9 cellular contexts compared by ENCODE assay signal in the genomic region with DNA sequence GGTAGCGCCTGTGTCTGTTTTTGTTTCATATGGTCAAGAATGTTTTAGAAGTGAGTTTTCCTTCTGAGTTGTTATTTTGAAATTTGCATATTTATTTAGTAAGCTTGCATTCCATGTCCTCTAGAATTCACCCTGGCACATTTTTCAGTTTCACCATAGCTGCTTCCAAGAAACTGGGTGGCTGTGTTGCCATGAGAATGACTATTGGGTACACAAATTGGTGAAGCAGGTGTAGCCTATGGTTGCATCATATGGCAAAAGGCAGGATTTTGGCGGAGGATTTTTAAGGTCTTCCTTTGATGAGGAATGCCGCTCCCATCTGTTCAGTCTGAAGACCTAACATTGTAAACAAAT. TPM values are rescaled to one million over a fixed set of nuclear protein-coding genes. Genes with fewer than 3 reads are reported as not detected.
DNase-seq lines count a peak whose midpoint lies in the region; ATAC-seq and TF ChIP-seq lines count a peak whose summit lies in the region.
"Had no signal": no experiment of that assay in that cellular context is flagged by ENCODE, and none has a peak within 500 bp of the region (broad histone marks: within the 10 kb centered on the region; RNA-seq: fewer than 3 reads in every experiment).

No MANE protein-coding gene starts in this region.

- H3K4me1 ChIP-seq in SJCRH30: peaks cover 45% of the 10 kb centered on the region
- H3K4me1 ChIP-seq in esophagus (ENCODE audit: control insufficient read depth in 2 of 2, insufficient read depth in 2 of 2, low read length in 1 of 2): peaks cover 0 to 3% of the 10 kb centered on the region in 2 donors
- peaks cover 36% of the 10 kb centered on the region for H3K4me1 ChIP-seq in psoas muscle

- H3K36me3 ChIP-seq in SJCRH30 (peaks cover 39% of the 10 kb centered on the region), esophagus (ENCODE audit: control insufficient read depth in 2 of 2, insufficient read depth in 2 of 2, low read length in 1 of 2) (peaks cover 3 to 5% of the 10 kb centered on the region in 2 donors), psoas muscle (ENCODE audit: insufficient read depth in 1 of 2, low read depth in 1 of 2) (peaks cover 2 to 36% of the 10 kb centered on the region in 2 donors)

- ATAC-seq in psoas muscle (no peak), GM19023 (IDR thresholded peaks at IDR 0.05; ENCODE audit: unreplicated experiment) (no peak)

- WGBS in esophagus, 2 donors: 12 to 17% methylated on average over 3 of the region's 3 CpGs
- WGBS in psoas muscle, 3 donors: 2 to 6% (median 5%) methylated on average over 3 of the region's 3 CpGs

- TF ChIP-seq CTCF in GM12865 (IDR thresholded peaks at IDR 0.05; ENCODE audit: insufficient read depth, low read depth, low read length, missing control alignments) (no peak), psoas muscle (IDR thresholded peaks at IDR 0.05) (no peak)

- H3K9me3 ChIP-seq in SJCRH30 (replicated peaks) (no peaks in the 10 kb centered on the region), esophagus (ENCODE audit: control insufficient read depth in 2 of 2, insufficient read depth in 1 of 2, low read depth in 1 of 2, low read length in 1 of 2) (no peaks in the 10 kb centered on the region), psoas muscle (no peaks in the 10 kb centered on the region)

- no peak for DNase-seq in GM12865 (ENCODE audit: low read depth)
- DNase-seq in SJCRH30: no peak
- DNase-seq in psoas muscle: no peak
- DNase-seq in SHP77 (lab: John Stamatoyannopoulos, UW): no peak
- no peak for DNase-seq in HPDE6-E6E7 (ENCODE audit: extremely low spot score)
- no peak for DNase-seq in SK-N-DZ (ENCODE audit: low spot score)

- peak overlapping the region; percentile 96 for H3K27ac ChIP-seq in SJCRH30
- peak overlapping the region in 1 of 2 donors; percentile 98 for H3K27ac ChIP-seq in esophagus (ENCODE audit: low read depth in 2 of 2, low read length in 1 of 2)
- peak overlapping the region; percentile 99 for H3K27ac ChIP-seq in psoas muscle

- H3K4me3 ChIP-seq in GM12865 (ENCODE audit: low read depth, low read length) (peak overlapping the region; percentile 94), SJCRH30 (peak overlapping the region; percentile 86), esophagus (ENCODE audit: low read depth in 1 of 2, low read length in 2 of 2) (peak overlapping the region; percentile 89), psoas muscle (peak overlapping the region; percentile 92)

- H3K27me3 ChIP-seq in SJCRH30 (no peaks in the 10 kb centered on the region), esophagus (ENCODE audit: control insufficient read depth in 1 of 2, insufficient read depth in 2 of 2, low read length in 2 of 2) (no peaks in the 10 kb centered on the region), psoas muscle (ENCODE audit: insufficient read depth in 3 of 3, low read length in 2 of 3) (no peaks in the 10 kb centered on the region)

- intact Hi-C loops in psoas muscle (cut with DNase I): loop anchor here in 1 of 2 donors (1.0 kb wide), 1 partner anchor 66 kb away; no protein-coding TSS in a partner anchor

RNA-seq across cellular contexts. Expression of a gene that starts 1.3 kb away (rescaled TPM):
- total RNA-seq in SJCRH30 (2014; rRNA removed; shearing (Covaris generic)): 69.5 and 103 TPM in 2 replicates
- polyA plus RNA-seq in esophagus (10 to 100 TPM; 25.6 to 45.4 TPM), psoas muscle (100 to 1,000 TPM; 113 to 162 (median 122) TPM)
- 100 to 1,000 TPM in 1 of 4 donors, 10 to 100 TPM in 3; 70.2 to 137 (median 90.8) TPM for total RNA-seq in psoas muscle
- 37.4 and 55.6 TPM in 2 replicates for polyA plus RNA-seq in SK-N-DZ (2014; cell fraction: cytosol; rRNA removed)
- polyA plus RNA-seq in SK-N-DZ (2014; cell fraction: nucleus; rRNA removed): 47.9 and 58.8 TPM in 2 replicates

RNA-seq across cellular contexts. Expression of a gene that starts 28.5 kb away (rescaled TPM):
- total RNA-seq in SJCRH30 (2014; rRNA removed; shearing (Covaris generic)): 0.14 TPM in 1 of 2 replicates, not detected in the other
- polyA plus RNA-seq in esophagus: under 1 TPM in 1 of 2 donors, not detected in 1; 0.06 TPM
- total RNA-seq in psoas muscle: under 1 TPM in 3 of 4 donors, not detected in 1; 0.17 to 0.67 (median 0.19) TPM
- under 1 TPM in 2 of 3 donors, not detected in 1; 0.05 to 0.14 TPM for polyA plus RNA-seq in psoas muscle
- polyA plus RNA-seq in SK-N-DZ (2014; cell fraction: cytosol; rRNA removed): 0.48 TPM in 1 of 2 replicates, not detected in the other
- not detected in 2 replicates for polyA plus RNA-seq in SK-N-DZ (2014; cell fraction: nucleus; rRNA removed)
- total RNA-seq: renal cortical epithelial cell had no signal

RNA-seq across cellular contexts. Expression of a gene that starts 56.1 kb away (rescaled TPM):
- 1.5 and 2.9 TPM in 2 replicates for total RNA-seq in SJCRH30 (2014; rRNA removed; shearing (Covaris generic))
- polyA plus RNA-seq in esophagus: 10 to 100 TPM; 11.3 to 21.7 TPM
- total RNA-seq in psoas muscle: 10 to 100 TPM in 1 of 4 donors, 1 to 10 TPM in 3; 6.4 to 13.6 (median 7.8) TPM
- polyA plus RNA-seq in psoas muscle: 1 to 10 TPM; 2.3 to 4.5 (median 2.7) TPM
- not detected in 2 replicates for polyA plus RNA-seq in SK-N-DZ (2014; cell fraction: cytosol; rRNA removed)
- 1.1 TPM in 1 of 2 replicates, not detected in the other for polyA plus RNA-seq in SK-N-DZ (2014; cell fraction: nucleus; rRNA removed)
